ENCODE assay signal across 1 cellular context in the genomic region with DNA sequence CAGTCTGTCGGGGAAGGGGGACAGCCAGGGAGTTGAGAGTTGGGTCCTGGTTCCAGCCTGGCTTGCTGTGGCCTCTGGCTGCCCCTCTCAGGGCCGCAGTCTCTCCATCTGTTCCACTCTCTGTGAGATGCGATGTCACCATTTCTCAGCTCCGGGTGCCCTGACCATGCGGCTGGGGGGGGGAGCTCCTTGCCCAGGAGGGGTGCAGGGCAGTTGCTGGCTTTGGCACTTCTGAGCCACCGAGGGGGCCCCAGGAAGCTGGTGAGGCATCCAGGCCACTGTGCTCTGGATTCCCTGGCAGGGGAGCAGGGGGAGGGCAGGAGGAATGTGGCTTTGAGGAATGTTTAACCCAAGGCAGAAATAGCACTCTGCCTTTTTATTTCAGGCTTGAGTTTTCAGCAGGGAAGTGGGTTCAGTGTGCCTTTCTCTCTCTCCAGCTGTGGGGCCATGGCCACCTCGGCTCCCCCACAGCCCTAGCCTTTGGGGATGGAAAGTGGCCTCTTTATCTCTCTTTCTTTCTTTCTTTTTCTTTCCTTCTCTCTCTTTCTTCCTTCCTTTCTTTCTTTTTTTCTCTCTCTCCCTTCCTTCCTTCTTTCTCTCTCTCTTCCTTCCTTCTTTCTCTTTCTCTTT.
TF ChIP-seq lines count a peak whose summit lies in the region.

No MANE protein-coding gene starts in this region.

TF ChIP-seq in HepG2, 621 proteins besides CTCF, POLR2A, EP300 and RAD21 (continued from another document and continues in another):
- TF ChIP-seq, protein P1, sequence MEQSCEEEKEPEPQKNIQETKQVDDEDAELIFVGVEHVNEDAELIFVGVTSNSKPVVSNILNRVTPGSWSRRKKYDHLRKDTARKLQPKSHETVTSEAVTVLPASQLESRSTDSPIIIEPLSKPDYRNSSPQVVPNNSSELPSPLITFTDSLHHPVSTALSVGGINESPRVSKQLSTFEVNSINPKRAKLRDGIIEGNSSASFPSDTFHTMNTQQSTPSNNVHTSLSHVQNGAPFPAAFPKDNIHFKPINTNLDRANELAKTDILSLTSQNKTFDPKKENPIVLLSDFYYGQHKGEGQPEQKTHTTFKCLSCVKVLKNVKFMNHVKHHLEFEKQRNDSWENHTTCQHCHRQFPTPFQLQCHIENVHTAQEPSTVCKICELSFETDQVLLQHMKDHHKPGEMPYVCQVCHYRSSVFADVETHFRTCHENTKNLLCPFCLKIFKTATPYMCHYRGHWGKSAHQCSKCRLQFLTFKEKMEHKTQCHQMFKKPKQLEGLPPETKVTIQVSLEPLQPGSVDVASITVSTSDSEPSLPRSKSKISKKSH (CRISPR knock-in tag; IDR thresholded peaks at IDR 0.05; ENCODE audit: borderline replicate concordance), result no peak
- TF ChIP-seq ZFX (CRISPR knock-in tag; IDR thresholded peaks at IDR 0.05; ENCODE audit: low read depth), result no peak
- TF ChIP-seq ZNF768 (CRISPR knock-in tag; IDR thresholded peaks at IDR 0.05), result no peak
- TF ChIP-seq, protein P2, sequence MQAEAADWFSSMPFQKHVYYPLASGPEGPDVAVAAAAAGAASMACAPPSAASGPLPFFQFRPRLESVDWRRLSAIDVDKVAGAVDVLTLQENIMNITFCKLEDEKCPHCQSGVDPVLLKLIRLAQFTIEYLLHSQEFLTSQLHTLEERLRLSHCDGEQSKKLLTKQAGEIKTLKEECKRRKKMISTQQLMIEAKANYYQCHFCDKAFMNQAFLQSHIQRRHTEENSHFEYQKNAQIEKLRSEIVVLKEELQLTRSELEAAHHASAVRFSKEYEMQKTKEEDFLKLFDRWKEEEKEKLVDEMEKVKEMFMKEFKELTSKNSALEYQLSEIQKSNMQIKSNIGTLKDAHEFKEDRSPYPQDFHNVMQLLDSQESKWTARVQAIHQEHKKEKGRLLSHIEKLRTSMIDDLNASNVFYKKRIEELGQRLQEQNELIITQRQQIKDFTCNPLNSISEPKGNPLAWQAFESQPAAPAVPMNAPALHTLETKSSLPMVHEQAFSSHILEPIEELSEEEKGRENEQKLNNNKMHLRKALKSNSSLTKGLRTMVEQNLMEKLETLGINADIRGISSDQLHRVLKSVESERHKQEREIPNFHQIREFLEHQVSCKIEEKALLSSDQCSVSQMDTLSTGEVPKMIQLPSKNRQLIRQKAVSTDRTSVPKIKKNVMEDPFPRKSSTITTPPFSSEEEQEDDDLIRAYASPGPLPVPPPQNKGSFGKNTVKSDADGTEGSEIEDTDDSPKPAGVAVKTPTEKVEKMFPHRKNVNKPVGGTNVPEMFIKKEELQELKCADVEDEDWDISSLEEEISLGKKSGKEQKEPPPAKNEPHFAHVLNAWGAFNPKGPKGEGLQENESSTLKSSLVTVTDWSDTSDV (CRISPR knock-in tag; IDR thresholded peaks at IDR 0.05), result no peak
- no peak for TF ChIP-seq TBX2 (CRISPR knock-in tag; IDR thresholded peaks at IDR 0.05; ENCODE audit: borderline replicate concordance)
- no peak for TF ChIP-seq ZNF589 (CRISPR knock-in tag; conservative IDR thresholded peaks at IDR 0.05)
- TF ChIP-seq ZNF564 (CRISPR knock-in tag; IDR thresholded peaks at IDR 0.05), result no peak
- TF ChIP-seq, protein P3, sequence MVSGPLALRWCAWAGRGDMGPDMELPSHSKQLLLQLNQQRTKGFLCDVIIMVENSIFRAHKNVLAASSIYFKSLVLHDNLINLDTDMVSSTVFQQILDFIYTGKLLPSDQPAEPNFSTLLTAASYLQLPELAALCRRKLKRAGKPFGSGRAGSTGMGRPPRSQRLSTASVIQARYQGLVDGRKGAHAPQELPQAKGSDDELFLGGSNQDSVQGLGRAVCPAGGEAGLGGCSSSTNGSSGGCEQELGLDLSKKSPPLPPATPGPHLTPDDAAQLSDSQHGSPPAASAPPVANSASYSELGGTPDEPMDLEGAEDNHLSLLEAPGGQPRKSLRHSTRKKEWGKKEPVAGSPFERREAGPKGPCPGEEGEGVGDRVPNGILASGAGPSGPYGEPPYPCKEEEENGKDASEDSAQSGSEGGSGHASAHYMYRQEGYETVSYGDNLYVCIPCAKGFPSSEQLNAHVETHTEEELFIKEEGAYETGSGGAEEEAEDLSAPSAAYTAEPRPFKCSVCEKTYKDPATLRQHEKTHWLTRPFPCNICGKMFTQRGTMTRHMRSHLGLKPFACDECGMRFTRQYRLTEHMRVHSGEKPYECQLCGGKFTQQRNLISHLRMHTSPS (CRISPR knock-in tag; IDR thresholded peaks at IDR 0.05; ENCODE audit: low read depth), result 0 out of 2 replicates have a peak, but pooled peaks have one; percentile 23
- no peak for TF ChIP-seq TCF7L2 (IDR thresholded peaks at IDR 0.05; ENCODE audit: low read depth, low read length)
- TF ChIP-seq BORCS8-MEF2B (CRISPR knock-in tag; IDR thresholded peaks at IDR 0.05), result no peak
- TF ChIP-seq, protein P4, sequence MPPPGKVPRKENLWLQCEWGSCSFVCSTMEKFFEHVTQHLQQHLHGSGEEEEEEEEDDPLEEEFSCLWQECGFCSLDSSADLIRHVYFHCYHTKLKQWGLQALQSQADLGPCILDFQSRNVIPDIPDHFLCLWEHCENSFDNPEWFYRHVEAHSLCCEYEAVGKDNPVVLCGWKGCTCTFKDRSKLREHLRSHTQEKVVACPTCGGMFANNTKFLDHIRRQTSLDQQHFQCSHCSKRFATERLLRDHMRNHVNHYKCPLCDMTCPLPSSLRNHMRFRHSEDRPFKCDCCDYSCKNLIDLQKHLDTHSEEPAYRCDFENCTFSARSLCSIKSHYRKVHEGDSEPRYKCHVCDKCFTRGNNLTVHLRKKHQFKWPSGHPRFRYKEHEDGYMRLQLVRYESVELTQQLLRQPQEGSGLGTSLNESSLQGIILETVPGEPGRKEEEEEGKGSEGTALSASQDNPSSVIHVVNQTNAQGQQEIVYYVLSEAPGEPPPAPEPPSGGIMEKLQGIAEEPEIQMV (CRISPR knock-in tag; IDR thresholded peaks at IDR 0.05; ENCODE audit: low read depth), result no peak
- no peak for TF ChIP-seq ZNF530 (CRISPR knock-in tag; IDR thresholded peaks at IDR 0.05; ENCODE audit: low read depth)
- TF ChIP-seq TP53 (CRISPR knock-in tag; conservative IDR thresholded peaks at IDR 0.05), result no peak
- TF ChIP-seq, protein P5, sequence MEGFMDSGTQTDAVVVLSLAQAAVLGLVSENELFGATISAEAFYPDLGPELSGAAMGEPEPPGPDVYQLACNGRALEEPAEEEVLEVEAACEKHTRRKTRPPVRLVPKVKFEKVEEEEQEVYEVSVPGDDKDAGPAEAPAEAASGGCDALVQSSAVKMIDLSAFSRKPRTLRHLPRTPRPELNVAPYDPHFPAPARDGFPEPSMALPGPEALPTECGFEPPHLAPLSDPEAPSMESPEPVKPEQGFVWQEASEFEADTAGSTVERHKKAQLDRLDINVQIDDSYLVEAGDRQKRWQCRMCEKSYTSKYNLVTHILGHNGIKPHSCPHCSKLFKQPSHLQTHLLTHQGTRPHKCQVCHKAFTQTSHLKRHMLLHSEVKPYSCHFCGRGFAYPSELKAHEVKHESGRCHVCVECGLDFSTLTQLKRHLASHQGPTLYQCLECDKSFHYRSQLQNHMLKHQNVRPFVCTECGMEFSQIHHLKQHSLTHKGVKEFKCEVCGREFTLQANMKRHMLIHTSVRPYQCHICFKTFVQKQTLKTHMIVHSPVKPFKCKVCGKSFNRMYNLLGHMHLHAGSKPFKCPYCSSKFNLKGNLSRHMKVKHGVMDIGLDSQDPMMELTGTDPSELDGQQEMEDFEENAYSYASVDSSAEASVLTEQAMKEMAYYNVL (CRISPR knock-in tag; IDR thresholded peaks at IDR 0.05; ENCODE audit: borderline replicate concordance), result no peak
- no peak for TF ChIP-seq MTA3 (CRISPR knock-in tag; IDR thresholded peaks at IDR 0.05)
- TF ChIP-seq MTF2 (CRISPR knock-in tag; IDR thresholded peaks at IDR 0.05; ENCODE audit: borderline replicate concordance), result no peak
- TF ChIP-seq JARID2 (CRISPR knock-in tag; IDR thresholded peaks at IDR 0.05; ENCODE audit: insufficient replicate concordance), result no peak
- TF ChIP-seq ELF1 (CRISPR knock-in tag; IDR thresholded peaks at IDR 0.05), result no peak
- no peak for TF ChIP-seq ZNF337 (CRISPR knock-in tag; IDR thresholded peaks at IDR 0.05; ENCODE audit: borderline replicate concordance, low read depth)
- TF ChIP-seq, protein P6, sequence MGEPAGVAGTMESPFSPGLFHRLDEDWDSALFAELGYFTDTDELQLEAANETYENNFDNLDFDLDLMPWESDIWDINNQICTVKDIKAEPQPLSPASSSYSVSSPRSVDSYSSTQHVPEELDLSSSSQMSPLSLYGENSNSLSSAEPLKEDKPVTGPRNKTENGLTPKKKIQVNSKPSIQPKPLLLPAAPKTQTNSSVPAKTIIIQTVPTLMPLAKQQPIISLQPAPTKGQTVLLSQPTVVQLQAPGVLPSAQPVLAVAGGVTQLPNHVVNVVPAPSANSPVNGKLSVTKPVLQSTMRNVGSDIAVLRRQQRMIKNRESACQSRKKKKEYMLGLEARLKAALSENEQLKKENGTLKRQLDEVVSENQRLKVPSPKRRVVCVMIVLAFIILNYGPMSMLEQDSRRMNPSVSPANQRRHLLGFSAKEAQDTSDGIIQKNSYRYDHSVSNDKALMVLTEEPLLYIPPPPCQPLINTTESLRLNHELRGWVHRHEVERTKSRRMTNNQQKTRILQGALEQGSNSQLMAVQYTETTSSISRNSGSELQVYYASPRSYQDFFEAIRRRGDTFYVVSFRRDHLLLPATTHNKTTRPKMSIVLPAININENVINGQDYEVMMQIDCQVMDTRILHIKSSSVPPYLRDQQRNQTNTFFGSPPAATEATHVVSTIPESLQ (CRISPR knock-in tag; conservative IDR thresholded peaks at IDR 0.05), result no peak
- TF ChIP-seq MXI1 (IDR thresholded peaks at IDR 0.05; ENCODE audit: borderline replicate concordance, low read depth, low read length), result no peak
- TF ChIP-seq PTBP1 (IDR thresholded peaks at IDR 0.05; ENCODE audit: low read depth, low read length, poor library complexity, severe bottlenecking), result no peak
- TF ChIP-seq, protein P7, sequence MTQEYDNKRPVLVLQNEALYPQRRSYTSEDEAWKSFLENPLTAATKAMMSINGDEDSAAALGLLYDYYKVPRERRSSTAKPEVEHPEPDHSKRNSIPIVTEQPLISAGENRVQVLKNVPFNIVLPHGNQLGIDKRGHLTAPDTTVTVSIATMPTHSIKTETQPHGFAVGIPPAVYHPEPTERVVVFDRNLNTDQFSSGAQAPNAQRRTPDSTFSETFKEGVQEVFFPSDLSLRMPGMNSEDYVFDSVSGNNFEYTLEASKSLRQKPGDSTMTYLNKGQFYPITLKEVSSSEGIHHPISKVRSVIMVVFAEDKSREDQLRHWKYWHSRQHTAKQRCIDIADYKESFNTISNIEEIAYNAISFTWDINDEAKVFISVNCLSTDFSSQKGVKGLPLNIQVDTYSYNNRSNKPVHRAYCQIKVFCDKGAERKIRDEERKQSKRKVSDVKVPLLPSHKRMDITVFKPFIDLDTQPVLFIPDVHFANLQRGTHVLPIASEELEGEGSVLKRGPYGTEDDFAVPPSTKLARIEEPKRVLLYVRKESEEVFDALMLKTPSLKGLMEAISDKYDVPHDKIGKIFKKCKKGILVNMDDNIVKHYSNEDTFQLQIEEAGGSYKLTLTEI (CRISPR knock-in tag; conservative IDR thresholded peaks at IDR 0.05), result no peak
- TF ChIP-seq ZNF354B (CRISPR knock-in tag; IDR thresholded peaks at IDR 0.05), result no peak
- TF ChIP-seq, protein P8, sequence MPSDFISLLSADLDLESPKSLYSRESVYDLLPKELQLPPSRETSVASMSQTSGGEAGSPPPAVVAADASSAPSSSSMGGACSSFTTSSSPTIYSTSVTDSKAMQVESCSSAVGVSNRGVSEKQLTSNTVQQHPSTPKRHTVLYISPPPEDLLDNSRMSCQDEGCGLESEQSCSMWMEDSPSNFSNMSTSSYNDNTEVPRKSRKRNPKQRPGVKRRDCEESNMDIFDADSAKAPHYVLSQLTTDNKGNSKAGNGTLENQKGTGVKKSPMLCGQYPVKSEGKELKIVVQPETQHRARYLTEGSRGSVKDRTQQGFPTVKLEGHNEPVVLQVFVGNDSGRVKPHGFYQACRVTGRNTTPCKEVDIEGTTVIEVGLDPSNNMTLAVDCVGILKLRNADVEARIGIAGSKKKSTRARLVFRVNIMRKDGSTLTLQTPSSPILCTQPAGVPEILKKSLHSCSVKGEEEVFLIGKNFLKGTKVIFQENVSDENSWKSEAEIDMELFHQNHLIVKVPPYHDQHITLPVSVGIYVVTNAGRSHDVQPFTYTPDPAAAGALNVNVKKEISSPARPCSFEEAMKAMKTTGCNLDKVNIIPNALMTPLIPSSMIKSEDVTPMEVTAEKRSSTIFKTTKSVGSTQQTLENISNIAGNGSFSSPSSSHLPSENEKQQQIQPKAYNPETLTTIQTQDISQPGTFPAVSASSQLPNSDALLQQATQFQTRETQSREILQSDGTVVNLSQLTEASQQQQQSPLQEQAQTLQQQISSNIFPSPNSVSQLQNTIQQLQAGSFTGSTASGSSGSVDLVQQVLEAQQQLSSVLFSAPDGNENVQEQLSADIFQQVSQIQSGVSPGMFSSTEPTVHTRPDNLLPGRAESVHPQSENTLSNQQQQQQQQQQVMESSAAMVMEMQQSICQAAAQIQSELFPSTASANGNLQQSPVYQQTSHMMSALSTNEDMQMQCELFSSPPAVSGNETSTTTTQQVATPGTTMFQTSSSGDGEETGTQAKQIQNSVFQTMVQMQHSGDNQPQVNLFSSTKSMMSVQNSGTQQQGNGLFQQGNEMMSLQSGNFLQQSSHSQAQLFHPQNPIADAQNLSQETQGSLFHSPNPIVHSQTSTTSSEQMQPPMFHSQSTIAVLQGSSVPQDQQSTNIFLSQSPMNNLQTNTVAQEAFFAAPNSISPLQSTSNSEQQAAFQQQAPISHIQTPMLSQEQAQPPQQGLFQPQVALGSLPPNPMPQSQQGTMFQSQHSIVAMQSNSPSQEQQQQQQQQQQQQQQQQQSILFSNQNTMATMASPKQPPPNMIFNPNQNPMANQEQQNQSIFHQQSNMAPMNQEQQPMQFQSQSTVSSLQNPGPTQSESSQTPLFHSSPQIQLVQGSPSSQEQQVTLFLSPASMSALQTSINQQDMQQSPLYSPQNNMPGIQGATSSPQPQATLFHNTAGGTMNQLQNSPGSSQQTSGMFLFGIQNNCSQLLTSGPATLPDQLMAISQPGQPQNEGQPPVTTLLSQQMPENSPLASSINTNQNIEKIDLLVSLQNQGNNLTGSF (CRISPR knock-in tag; IDR thresholded peaks at IDR 0.05), result no peak
- no peak for TF ChIP-seq PAF1 (CRISPR knock-in tag; IDR thresholded peaks at IDR 0.05)
- TF ChIP-seq ZNF629 (CRISPR knock-in tag; conservative IDR thresholded peaks at IDR 0.05), result no peak
- TF ChIP-seq, protein P9, sequence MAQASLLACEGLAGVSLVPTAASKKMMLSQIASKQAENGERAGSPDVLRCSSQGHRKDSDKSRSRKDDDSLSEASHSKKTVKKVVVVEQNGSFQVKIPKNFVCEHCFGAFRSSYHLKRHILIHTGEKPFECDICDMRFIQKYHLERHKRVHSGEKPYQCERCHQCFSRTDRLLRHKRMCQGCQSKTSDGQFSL (CRISPR knock-in tag; IDR thresholded peaks at IDR 0.05), result peak; percentile 45; the same call in 1 of the 2 replicates
- no peak for TF ChIP-seq GTF3A (CRISPR knock-in tag; conservative IDR thresholded peaks at IDR 0.05)
- TF ChIP-seq, protein P10, sequence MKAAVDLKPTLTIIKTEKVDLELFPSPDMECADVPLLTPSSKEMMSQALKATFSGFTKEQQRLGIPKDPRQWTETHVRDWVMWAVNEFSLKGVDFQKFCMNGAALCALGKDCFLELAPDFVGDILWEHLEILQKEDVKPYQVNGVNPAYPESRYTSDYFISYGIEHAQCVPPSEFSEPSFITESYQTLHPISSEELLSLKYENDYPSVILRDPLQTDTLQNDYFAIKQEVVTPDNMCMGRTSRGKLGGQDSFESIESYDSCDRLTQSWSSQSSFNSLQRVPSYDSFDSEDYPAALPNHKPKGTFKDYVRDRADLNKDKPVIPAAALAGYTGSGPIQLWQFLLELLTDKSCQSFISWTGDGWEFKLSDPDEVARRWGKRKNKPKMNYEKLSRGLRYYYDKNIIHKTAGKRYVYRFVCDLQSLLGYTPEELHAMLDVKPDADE (CRISPR knock-in tag; IDR thresholded peaks at IDR 0.05), result no peak
